ENCODE assay signal across 24 cellular contexts in the genomic region with DNA sequence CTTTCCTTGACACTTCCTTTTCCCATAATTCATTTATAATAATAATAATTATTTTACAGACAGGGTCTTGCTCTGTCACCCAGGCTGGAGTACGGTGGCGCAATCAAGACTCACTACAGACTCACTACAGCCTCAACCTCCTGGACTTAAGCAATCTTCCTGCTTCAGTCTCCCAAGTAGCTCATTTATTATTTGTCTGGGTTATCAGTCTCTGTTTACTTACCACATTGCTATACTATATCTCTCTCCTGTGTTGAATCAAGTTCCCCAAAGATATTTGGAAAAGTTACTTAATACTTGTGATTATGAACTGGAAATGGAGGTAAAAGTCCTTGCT. TPM values are rescaled to one million over a fixed set of nuclear protein-coding genes. Genes with fewer than 3 reads are reported as not detected.
DNase-seq lines count a peak whose midpoint lies in the region; ATAC-seq and TF ChIP-seq lines count a peak whose summit lies in the region.
"Had no signal": no experiment of that assay in that cellular context is flagged by ENCODE, and none has a peak within 500 bp of the region (broad histone marks: within the 10 kb centered on the region; RNA-seq: fewer than 3 reads in every experiment).

No MANE protein-coding gene starts in this region.

- peaks cover 0 to 7% (median 4%) of the 10 kb centered on the region in 8 donors for H3K9me3 Mint-ChIP-seq in CD4-positive, alpha-beta memory T cell

- 91% methylated on average over 2 of the region's 2 CpGs for WGBS in suprapubic skin

- no peak overlapping the region for H3K27ac Mint-ChIP-seq in CD4-positive, alpha-beta memory T cell
- H3K27ac Mint-ChIP-seq: activated B cell treated with CpG ODN at 0.5 μM for 24 hours; activated CD4-positive, alpha-beta memory T cell treated with anti-CD3 and anti-CD28 coated beads, Interleukin-2, amount 10 ng/mL, durations not matched to agents 7 days and 5 days; activated naive CD4-positive, alpha-beta T cell treated with anti-CD3 and anti-CD28 coated beads, Interleukin-2, amount 10 ng/mL, durations not matched to agents 7 days and 5 days; activated T-cell treated with anti-CD3 and anti-CD28 coated beads, Interleukin-2, amount 50 U/mL, for 24 hours; CD4-positive, CD25-positive, alpha-beta regulatory T cell; neural progenitor cell had no signal

- H3K27ac ChIP-seq in brain microvascular endothelial cell: peak overlapping the region; percentile 57
- peak overlapping the region in 1 of 2 donors; percentile 10 for H3K27ac ChIP-seq in left lung
- no peak overlapping the region for H3K27ac ChIP-seq in suprapubic skin
- no peak overlapping the region for H3K27ac ChIP-seq in CD4-positive, alpha-beta memory T cell (ENCODE audit: low read depth, low read length)
- H3K27ac ChIP-seq: colonic mucosa, gastrocnemius medialis, neural progenitor cell, SJCRH30 had no signal

- intact Hi-C loops in left lung (cut with DNase I): no loop called here
- intact Hi-C loops in CD4-positive, alpha-beta memory T cell (cut with micrococcal nuclease): loop anchor here (10.0 kb wide), 1 partner anchor 98 kb away; no protein-coding TSS in a partner anchor

- H3K36me3 Mint-ChIP-seq in CD4-positive, alpha-beta memory T cell: peaks cover 12 to 17% of the 10 kb centered on the region in 2 donors
- H3K36me3 Mint-ChIP-seq: activated naive CD4-positive, alpha-beta T cell treated with anti-CD3 and anti-CD28 coated beads, Interleukin-2, amount 10 ng/mL, durations not matched to agents 7 days and 5 days had no signal

- H3K27me3 ChIP-seq in brain microvascular endothelial cell (replicated peaks) (no peaks in the 10 kb centered on the region), left lung (no peaks in the 10 kb centered on the region), suprapubic skin (no peaks in the 10 kb centered on the region)
- H3K27me3 ChIP-seq in CD4-positive, alpha-beta memory T cell (ENCODE audit: insufficient read depth, low read length): no peaks in the 10 kb centered on the region
- H3K27me3 ChIP-seq: colonic mucosa, gastrocnemius medialis, neural progenitor cell, SJCRH30 had no signal

- no peaks in the 10 kb centered on the region for H3K36me3 ChIP-seq in brain microvascular endothelial cell (replicated peaks)
- H3K36me3 ChIP-seq in left lung: no peaks in the 10 kb centered on the region
- no peaks in the 10 kb centered on the region for H3K36me3 ChIP-seq in suprapubic skin
- H3K36me3 ChIP-seq in CD4-positive, alpha-beta memory T cell (ENCODE audit: insufficient read depth, low read length): no peaks in the 10 kb centered on the region
- H3K36me3 ChIP-seq: colonic mucosa, gastrocnemius medialis, neural progenitor cell, SJCRH30 had no signal

- peak; percentile 82 for ATAC-seq in left lung
- ATAC-seq in HG03520 (IDR thresholded peaks at IDR 0.05; ENCODE audit: unreplicated experiment): no peak
- ATAC-seq: gastrocnemius medialis, left colon had no signal

- CTCF ChIA-PET in CD4-positive, alpha-beta memory T cell (lab: Charles Lee; ENCODE audit: partially characterized antibody): no interaction called here

- peak; percentile 76 for DNase-seq in AG10803 (ENCODE audit: low read depth)
- DNase-seq in NB4 (ENCODE audit: low read depth): peak; percentile 75
- peak; percentile 42 for DNase-seq in brain microvascular endothelial cell
- no peak for DNase-seq in left lung
- no peak for DNase-seq in hippocampal formation (lab: John Stamatoyannopoulos, UW)
- no peak for DNase-seq in suprapubic skin (ENCODE audit: low spot score in 2 of 2)
- DNase-seq in CD4-positive, alpha-beta memory T cell: no peak
- DNase-seq: activated B cell treated with CpG ODN at 0.5 μM for 24 hours; activated CD4-positive, alpha-beta memory T cell treated with anti-CD3 and anti-CD28 coated beads, Interleukin-2, amount 10 ng/mL, durations not matched to agents 7 days and 5 days; activated naive CD4-positive, alpha-beta T cell treated with anti-CD3 and anti-CD28 coated beads, Interleukin-2, amount 10 ng/mL, durations not matched to agents 7 days and 5 days; activated T-cell treated with anti-CD3 and anti-CD28 coated beads, Interleukin-2, amount 50 U/mL, for 24 hours; CD4-positive, CD25-positive, alpha-beta regulatory T cell; colonic mucosa; DMS79 treated with DMSO at 0.1 percent for 48 hours; gastrocnemius medialis; left colon; NCI-H2171; NCI-H69; OCI-M1; SJCRH30; stimulated activated CD8-positive, alpha-beta memory T cell treated with anti-CD3 and anti-CD28 coated beads, Interleukin-4, amount 100 ng/mL, for 48 hours; T-helper 2 cell had no signal

- H3K4me3 ChIP-seq in AG10803 (ENCODE audit: low read length) (no peak overlapping the region), NB4 (ENCODE audit: low read depth, low read length) (no peak overlapping the region), brain microvascular endothelial cell (ENCODE audit: low read depth, low read length) (no peak overlapping the region), left lung (no peak overlapping the region), suprapubic skin (no peak overlapping the region)
- no peak overlapping the region for H3K4me3 ChIP-seq in CD4-positive, alpha-beta memory T cell (ENCODE audit: low read length in 2 of 2)
- H3K4me3 ChIP-seq: colonic mucosa, gastrocnemius medialis, neural progenitor cell, SJCRH30 had no signal

- POLR2A ChIA-PET in CD4-positive, alpha-beta memory T cell (lab: Charles Lee; ENCODE audit: partially characterized antibody): no interaction called here

- H3K4me3 Mint-ChIP-seq in CD4-positive, alpha-beta memory T cell: no peak overlapping the region
- H3K4me3 Mint-ChIP-seq: activated B cell treated with CpG ODN at 0.5 μM for 24 hours; activated CD4-positive, alpha-beta memory T cell treated with anti-CD3 and anti-CD28 coated beads, Interleukin-2, amount 10 ng/mL, durations not matched to agents 7 days and 5 days; activated naive CD4-positive, alpha-beta T cell treated with anti-CD3 and anti-CD28 coated beads, Interleukin-2, amount 10 ng/mL, durations not matched to agents 7 days and 5 days; activated T-cell treated with anti-CD3 and anti-CD28 coated beads, Interleukin-2, amount 50 U/mL, for 24 hours; CD4-positive, CD25-positive, alpha-beta regulatory T cell; neural progenitor cell had no signal

- no peak for TF ChIP-seq EP300 in suprapubic skin (IDR thresholded peaks at IDR 0.05)

- in situ Hi-C loops in brain microvascular endothelial cell (cut with HindIII; ENCODE audit: low pct_ligation_motif_present, low sequenced_read_pairs): no loop called here

- peaks cover 0 to 3% (median 0%) of the 10 kb centered on the region in 4 donors for H3K4me1 Mint-ChIP-seq in CD4-positive, alpha-beta memory T cell
- H3K4me1 Mint-ChIP-seq: activated B cell treated with CpG ODN at 0.5 μM for 24 hours; activated CD4-positive, alpha-beta memory T cell treated with anti-CD3 and anti-CD28 coated beads, Interleukin-2, amount 10 ng/mL, durations not matched to agents 7 days and 5 days; activated naive CD4-positive, alpha-beta T cell treated with anti-CD3 and anti-CD28 coated beads, Interleukin-2, amount 10 ng/mL, durations not matched to agents 7 days and 5 days; neural progenitor cell had no signal

- H3K9me3 ChIP-seq in left lung: peaks cover 0 to 7% of the 10 kb centered on the region in 2 donors
- no peaks in the 10 kb centered on the region for H3K9me3 ChIP-seq in suprapubic skin
- H3K9me3 ChIP-seq in CD4-positive, alpha-beta memory T cell (ENCODE audit: control insufficient read depth in 1 of 2, low read length in 2 of 2): no peaks in the 10 kb centered on the region
- H3K9me3 ChIP-seq: colonic mucosa, gastrocnemius medialis, SJCRH30 had no signal

- no peaks in the 10 kb centered on the region for H3K27me3 Mint-ChIP-seq in CD4-positive, alpha-beta memory T cell
- H3K27me3 Mint-ChIP-seq: activated B cell treated with CpG ODN at 0.5 μM for 24 hours; activated CD4-positive, alpha-beta memory T cell treated with anti-CD3 and anti-CD28 coated beads, Interleukin-2, amount 10 ng/mL, durations not matched to agents 7 days and 5 days; activated T-cell treated with anti-CD3 and anti-CD28 coated beads, Interleukin-2, amount 50 U/mL, for 24 hours; CD4-positive, CD25-positive, alpha-beta regulatory T cell had no signal

- TF ChIP-seq CTCF in AG10803 (conservative IDR thresholded peaks at IDR 0.05; ENCODE audit: low read length): no peak
- TF ChIP-seq CTCF in NB4 (IDR thresholded peaks at IDR 0.05; ENCODE audit: low read depth, low read length): no peak
- no peak for TF ChIP-seq CTCF in brain microvascular endothelial cell (IDR thresholded peaks at IDR 0.05; ENCODE audit: low read depth, low read length, missing control alignments)
- TF ChIP-seq CTCF in left lung (IDR thresholded peaks at IDR 0.05): no peak
- no peak for TF ChIP-seq CTCF in suprapubic skin (IDR thresholded peaks at IDR 0.05)

- TF ChIP-seq POLR2A in NB4 (IDR thresholded peaks at IDR 0.05; ENCODE audit: extremely low read depth, insufficient read length) (no peak), suprapubic skin (IDR thresholded peaks at IDR 0.05) (no peak)

- H3K4me1 ChIP-seq in left lung (peaks cover 12 to 17% of the 10 kb centered on the region in 2 donors), suprapubic skin (peaks cover 9% of the 10 kb centered on the region)
- H3K4me1 ChIP-seq in CD4-positive, alpha-beta memory T cell (ENCODE audit: insufficient read depth, low read length): no peaks in the 10 kb centered on the region
- H3K4me1 ChIP-seq: colonic mucosa, gastrocnemius medialis, neural progenitor cell, SJCRH30 had no signal

RNA-seq across cellular contexts. Expression of a gene that starts 55.7 kb away (rescaled TPM):
- 10 to 100 TPM; 22.7 to 26.2 TPM for total RNA-seq in left lung
- 10 to 100 TPM; 17.3 to 21.3 (median 19.8) TPM for total RNA-seq in suprapubic skin
- not detected for total RNA-seq in CD4-positive, alpha-beta memory T cell
- polyA plus RNA-seq in CD4-positive, alpha-beta memory T cell: not detected
- total RNA-seq: activated B cell treated with CpG ODN at 0.5 μM for 24 hours; CD4-positive, CD25-positive, alpha-beta regulatory T cell had no signal
- polyA plus RNA-seq: CD4-positive, CD25-positive, alpha-beta regulatory T cell had no signal

Comparison
In these comparisons a context has a peak if more than half of its experiments do, and no peak if none do; other contexts are left out.
1. DNase-seq: peak in AG10803 (single experiment), NB4 (single experiment) and brain microvascular endothelial cell (single experiment); none in left lung (0 of 2), hippocampal formation (0 of 2), suprapubic skin (0 of 2) and CD4-positive, alpha-beta memory T cell (0 of 5).
2. RNA of a gene that starts 55.7 kb away (total RNA-seq): 22.7 to 26.2 TPM in left lung and 17.3 to 21.3 TPM in suprapubic skin; not detected in CD4-positive, alpha-beta memory T cell; every median in the first group is over 10 times any median in the second.